ENCODE assay signal across 18 cellular contexts in genomic region chr14:69863083-69863482, GRCh38. TPM values are rescaled to one million over a fixed set of nuclear protein-coding genes. Genes with fewer than 3 reads are reported as not detected.
DNase-seq lines count a peak whose midpoint lies in the region; ATAC-seq and TF ChIP-seq lines count a peak whose summit lies in the region.
"Had no signal": no experiment of that assay in that cellular context is flagged by ENCODE, and none has a peak within 500 bp of the region (broad histone marks: within the 10 kb centered on the region; RNA-seq: fewer than 3 reads in every experiment).

No MANE protein-coding gene starts in this region.

- no peak for TF ChIP-seq EP300 in esophagus muscularis mucosa (IDR thresholded peaks at IDR 0.05)

- H3K9me3 Mint-ChIP-seq in T-helper 2 cell treated with Interferon-gamma antibody and Interleukin-4, amounts not matched to agents 5 μg/mL and 100 μg/mL, for 36 hours = peaks cover 7% of the 10 kb centered on the region
- H3K9me3 Mint-ChIP-seq in nephron progenitor cell = peaks cover 43% of the 10 kb centered on the region

- H3K4me1 ChIP-seq in OCI-LY3 (ENCODE audit: low read length) (no peaks in the 10 kb centered on the region), right lobe of liver (peaks cover 0 to 10% (median 2%) of the 10 kb centered on the region in 4 donors), esophagus muscularis mucosa (no peaks in the 10 kb centered on the region)
- H3K4me1 ChIP-seq: BE2C had no signal

- no peaks in the 10 kb centered on the region for H4K20me1 ChIP-seq in OCI-LY3 (ENCODE audit: insufficient read depth, low read length)

- peak; percentile 10; the same call in 1 of the 2 replicates for TF ChIP-seq CTCF in AG04450 (IDR thresholded peaks at IDR 0.05; ENCODE audit: low read depth, low read length)
- peak; percentile 7; the same call in 1 of the 2 replicates for TF ChIP-seq CTCF in OCI-LY3 (IDR thresholded peaks at IDR 0.05; ENCODE audit: low read depth, low read length)
- peak; percentile 37 for TF ChIP-seq CTCF in choroid plexus epithelial cell (conservative IDR thresholded peaks at IDR 0.05; ENCODE audit: low read depth, low read length)
- peak; percentile 46 to 64 (median 56) for TF ChIP-seq CTCF in right lobe of liver (IDR thresholded peaks at IDR 0.05)
- no peak for TF ChIP-seq CTCF in esophagus muscularis mucosa (IDR thresholded peaks at IDR 0.05)
- TF ChIP-seq CTCF in nephron progenitor cell (IDR thresholded peaks at IDR 0.05) = no peak

- CTCF ChIA-PET in AG04450 (lab: Charles Lee) = interaction anchor here (0.9 to 1.4 kb wide), 4 partner anchors 11 to 211 kb away, joined by 3 to 14 read pairs (median 5); no protein-coding TSS in a partner anchor

- DNase-seq in AG04450 (ENCODE audit: low read depth, low spot score) = no peak
- DNase-seq in choroid plexus epithelial cell (ENCODE audit: low read depth) = peak; percentile 43
- peak; percentile 49 to 77 (median 71) for DNase-seq in right lobe of liver
- no peak for DNase-seq in esophagus muscularis mucosa (ENCODE audit: extremely low spot score)
- DNase-seq in T-helper 2 cell treated with Interferon-gamma antibody and Interleukin-4, amounts not matched to agents 5 μg/mL and 100 μg/mL, for 36 hours (ENCODE audit: low spot score) = no peak
- no peak for DNase-seq in NCI-H128 (lab: John Stamatoyannopoulos, UW; ENCODE audit: unreplicated experiment)
- DNase-seq in nephron progenitor cell = no peak
- DNase-seq: BE2C, DMS79, Kasumi-1, MG63, NCI-H1417 treated with DMSO at 0.1 percent for 48 hours, NCI-H187, NCI-H446, NCI-H526, SHP77 had no signal

- H3K9me3 ChIP-seq in AG04450 (ENCODE audit: control insufficient read depth, insufficient read depth, low read length) = peaks cover 2% of the 10 kb centered on the region; the same call in 1 of the 2 replicates
- H3K9me3 ChIP-seq in OCI-LY3 (ENCODE audit: insufficient read depth, low read length) = peaks cover 10% of the 10 kb centered on the region; the same call in 1 of the 2 replicates
- H3K9me3 ChIP-seq in right lobe of liver = no peaks in the 10 kb centered on the region
- peaks cover 0 to 13% (median 10%) of the 10 kb centered on the region in 4 donors for H3K9me3 ChIP-seq in esophagus muscularis mucosa
- H3K9me3 ChIP-seq: BE2C, MG63 had no signal

- H2AFZ ChIP-seq in OCI-LY3 (ENCODE audit: low read depth, low read length) = no peak overlapping the region

- no peak overlapping the region for H3K27ac ChIP-seq in AG04450 (ENCODE audit: low read depth, low read length)
- no peak overlapping the region for H3K27ac ChIP-seq in OCI-LY3 (ENCODE audit: low read length)
- H3K27ac ChIP-seq in right lobe of liver = peak overlapping the region in 2 of 3 donors; percentile 61 to 65
- H3K27ac ChIP-seq in esophagus muscularis mucosa (replicated peaks in 1 of 4) = no peak overlapping the region

- no peak overlapping the region for H3K4me2 ChIP-seq in OCI-LY3 (ENCODE audit: low read length)

- H3K4me1 Mint-ChIP-seq in T-helper 2 cell treated with Interferon-gamma antibody and Interleukin-4, amounts not matched to agents 5 μg/mL and 100 μg/mL, for 36 hours (ENCODE audit: low read depth) = no peaks in the 10 kb centered on the region
- peaks cover 28% of the 10 kb centered on the region for H3K4me1 Mint-ChIP-seq in nephron progenitor cell

- H3K79me2 ChIP-seq in OCI-LY3 (ENCODE audit: low read length) = no peaks in the 10 kb centered on the region

- no peak overlapping the region for H3K9ac ChIP-seq in OCI-LY3 (ENCODE audit: low read length)

- H3K4me3 Mint-ChIP-seq in T-helper 2 cell treated with Interferon-gamma antibody and Interleukin-4, amounts not matched to agents 5 μg/mL and 100 μg/mL, for 36 hours = no peak overlapping the region
- H3K4me3 Mint-ChIP-seq in nephron progenitor cell = no peak overlapping the region

- ATAC-seq in right lobe of liver = peak; percentile 97 to 99 (median 98)

- no peak for TF ChIP-seq POLR2A in right lobe of liver (IDR thresholded peaks at IDR 0.05)
- TF ChIP-seq POLR2A in esophagus muscularis mucosa (IDR thresholded peaks at IDR 0.05; ENCODE audit: low read depth) = no peak

- 27% methylated on average over 1 of the region's 4 CpGs for WGBS in right lobe of liver (ENCODE audit: insufficient coverage, low coverage, low lambda C conversion rate, missing lambda C conversion rate)
- WGBS in esophagus muscularis mucosa = 82% methylated on average over 4 of the region's 4 CpGs

- intact Hi-C loops in right lobe of liver (cut with DNase I) (loop anchor here in 1 of 2 donors (10.0 kb wide), 1 partner anchor 162 kb away; no protein-coding TSS in a partner anchor), esophagus muscularis mucosa (cut with DNase I) (no loop called here)

- H3K27me3 Mint-ChIP-seq in T-helper 2 cell treated with Interferon-gamma antibody and Interleukin-4, amounts not matched to agents 5 μg/mL and 100 μg/mL, for 36 hours (ENCODE audit: low read depth) = peaks cover 4% of the 10 kb centered on the region
- H3K27me3 Mint-ChIP-seq in nephron progenitor cell (ENCODE audit: low read depth, poor library complexity) = peaks cover 9% of the 10 kb centered on the region

- H3K36me3 ChIP-seq in OCI-LY3 (replicated peaks; ENCODE audit: low read depth, low read length) = no peaks in the 10 kb centered on the region
- H3K36me3 ChIP-seq in right lobe of liver = no peaks in the 10 kb centered on the region
- H3K36me3 ChIP-seq in esophagus muscularis mucosa = no peaks in the 10 kb centered on the region
- H3K36me3 ChIP-seq: BE2C, MG63 had no signal

- H3K27me3 ChIP-seq in AG04450 (ENCODE audit: control insufficient read depth, insufficient read depth, low read length) (peaks cover 34% of the 10 kb centered on the region), OCI-LY3 (ENCODE audit: low read depth, low read length) (0 out of 2 replicates have a peak, but pooled peaks cover 3% of the 10 kb centered on the region), right lobe of liver (no peaks in the 10 kb centered on the region), esophagus muscularis mucosa (peaks cover 0 to 12% (median 0%) of the 10 kb centered on the region in 4 donors)
- H3K27me3 ChIP-seq: MG63 had no signal

- POLR2A ChIA-PET in AG04450 (lab: Yijun Ruan, JAX) = no interaction called here

- H3K4me3 ChIP-seq in AG04450 (ENCODE audit: low read depth, low read length) (no peak overlapping the region), OCI-LY3 (ENCODE audit: low read length) (no peak overlapping the region), choroid plexus epithelial cell (ENCODE audit: low read depth, low read length) (no peak overlapping the region), right lobe of liver (no peak overlapping the region), esophagus muscularis mucosa (no peak overlapping the region)
- H3K4me3 ChIP-seq: MG63 had no signal

- H3K27ac Mint-ChIP-seq in T-helper 2 cell treated with Interferon-gamma antibody and Interleukin-4, amounts not matched to agents 5 μg/mL and 100 μg/mL, for 36 hours = no peak overlapping the region
- no peak overlapping the region for H3K27ac Mint-ChIP-seq in nephron progenitor cell

- H3K36me3 Mint-ChIP-seq in T-helper 2 cell treated with Interferon-gamma antibody and Interleukin-4, amounts not matched to agents 5 μg/mL and 100 μg/mL, for 36 hours (ENCODE audit: low read depth) = no peaks in the 10 kb centered on the region
- peaks cover 9% of the 10 kb centered on the region for H3K36me3 Mint-ChIP-seq in nephron progenitor cell (ENCODE audit: low read depth)

RNA-seq across cellular contexts. Expression of gene SMOC1, which starts 16.1 kb away (rescaled TPM):
- 19.2 and 21.9 TPM in 2 replicates for polyA plus RNA-seq in AG04450 (2011; rRNA removed)
- 15.6 and 16.3 TPM in 2 replicates for polyA minus RNA-seq in AG04450 (2011; rRNA and poly(A)+ RNA removed)
- total RNA-seq in right lobe of liver (10 to 100 TPM; 22.3 to 88.5 (median 45.4) TPM), esophagus muscularis mucosa (1 to 10 TPM in 1 of 4 donors, under 1 TPM in 3; under 0.01 to 1.8 (median 0.51) TPM)
- total RNA-seq: RPMI7951 had no signal

Comparison
In these comparisons a context has a peak if more than half of its experiments do, and no peak if none do; other contexts are left out.
1. DNase-seq: peak in choroid plexus epithelial cell (single experiment) and right lobe of liver (3 of 3); none in AG04450 (single experiment), esophagus muscularis mucosa (single experiment), T-helper 2 cell treated with Interferon-gamma antibody and Interleukin-4, amounts not matched to agents 5 μg/mL and 100 μg/mL, for 36 hours (single experiment), NCI-H128 (single experiment) and nephron progenitor cell (single experiment).
2. H3K27ac ChIP-seq: peak in right lobe of liver (2 of 3); none in AG04450 (single experiment), OCI-LY3 (single experiment) and esophagus muscularis mucosa (0 of 4).
3. CTCF ChIP-seq: peak in AG04450 (single experiment), OCI-LY3 (single experiment), choroid plexus epithelial cell (single experiment) and right lobe of liver (4 of 4); none in esophagus muscularis mucosa (0 of 3) and nephron progenitor cell (single experiment).
4. RNA of gene SMOC1, which starts 16.1 kb away (total RNA-seq): 22.3 to 88.5 TPM in right lobe of liver; under 0.01 to 1.8 TPM in esophagus muscularis mucosa; every median in the first group is over 4 times any median in the second.